9 cellular contexts compared by ENCODE assay signal in the genomic region with DNA sequence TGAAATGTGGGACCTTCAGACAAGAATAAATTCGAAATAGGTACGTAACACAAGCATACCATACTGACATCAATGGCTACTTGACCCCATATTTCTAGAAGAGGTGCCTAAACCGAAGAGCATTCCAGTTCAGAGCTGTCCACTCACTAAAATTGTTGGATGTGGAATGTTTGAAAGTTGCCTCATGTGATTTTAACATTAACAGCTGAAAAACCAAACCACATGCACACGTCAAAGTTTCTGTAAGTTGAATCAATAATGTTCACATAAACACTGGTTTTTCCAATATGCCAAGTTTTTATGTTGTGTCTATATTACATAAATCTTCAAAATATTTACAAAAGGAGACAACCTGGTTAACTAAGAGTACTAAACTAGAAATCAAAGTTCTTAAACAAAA. TPM values are rescaled to one million over a fixed set of nuclear protein-coding genes. Genes with fewer than 3 reads are reported as not detected.
DNase-seq lines count a peak whose midpoint lies in the region; TF ChIP-seq lines count a peak whose summit lies in the region.
"Had no signal": no experiment of that assay in that cellular context is flagged by ENCODE, and none has a peak within 500 bp of the region (broad histone marks: within the 10 kb centered on the region; RNA-seq: fewer than 3 reads in every experiment).

No MANE protein-coding gene starts in this region.

- H2AFZ ChIP-seq in KMS-11 (ENCODE audit: low read depth) = no peak overlapping the region
- H2AFZ ChIP-seq in neural progenitor cell (replicated peaks) = no peak overlapping the region

- H3K36me3 Mint-ChIP-seq in neural progenitor cell = peaks cover 47% of the 10 kb centered on the region

- peaks cover 87% of the 10 kb centered on the region for H3K79me2 ChIP-seq in KMS-11 (ENCODE audit: insufficient read depth, low read depth)
- H3K79me2 ChIP-seq in neural progenitor cell (ENCODE audit: low read depth) = peaks cover 88% of the 10 kb centered on the region

- H3K9me3 ChIP-seq in BLaER1 (no peaks in the 10 kb centered on the region), endocrine pancreas (ENCODE audit: control insufficient read depth, low read length) (no peaks in the 10 kb centered on the region), neural progenitor cell (ENCODE audit: low read depth) (no peaks in the 10 kb centered on the region)

- no peak for TF ChIP-seq CTCF in KMS-11 (conservative IDR thresholded peaks at IDR 0.05; ENCODE audit: low read depth, low read length)
- no peak for TF ChIP-seq CTCF in neural progenitor cell (IDR thresholded peaks at IDR 0.05)

- H3K4me3 ChIP-seq in BLaER1 = peak overlapping the region; percentile 90; the same call in 1 of the 2 replicates
- no peak overlapping the region for H3K4me3 ChIP-seq in KMS-11 (IDR thresholded peaks at IDR 0.05; ENCODE audit: insufficient read depth, low read depth, low read length)
- peak overlapping the region; percentile 100 for H3K4me3 ChIP-seq in endocrine pancreas (ENCODE audit: control insufficient read depth, insufficient read depth, low read length)
- H3K4me3 ChIP-seq in neural progenitor cell = peak overlapping the region; percentile 93

- peaks cover 10% of the 10 kb centered on the region for H3K4me1 Mint-ChIP-seq in neural progenitor cell

- H3K4me1 ChIP-seq in BLaER1 = peaks cover 36% of the 10 kb centered on the region
- peaks cover 60% of the 10 kb centered on the region for H3K4me1 ChIP-seq in KMS-11 (ENCODE audit: low read depth, poor library complexity, severe bottlenecking)
- H3K4me1 ChIP-seq in endocrine pancreas (ENCODE audit: control insufficient read depth, insufficient read depth, low read length) = peaks cover 36% of the 10 kb centered on the region
- peaks cover 34% of the 10 kb centered on the region for H3K4me1 ChIP-seq in neural progenitor cell

- H3K27ac ChIP-seq in BLaER1 (no peak overlapping the region), KMS-11 (peak overlapping the region; percentile 5; the same call in 1 of the 2 replicates), neural progenitor cell (no peak overlapping the region)

- H3K4me3 Mint-ChIP-seq in neural progenitor cell = no peak overlapping the region

- H3K36me3 ChIP-seq in BLaER1 (peaks cover 49% of the 10 kb centered on the region), KMS-11 (ENCODE audit: insufficient read depth) (peaks cover 16% of the 10 kb centered on the region; the same call in 1 of the 2 replicates), endocrine pancreas (ENCODE audit: control insufficient read depth, insufficient read depth, low read length) (no peaks in the 10 kb centered on the region), neural progenitor cell (no peaks in the 10 kb centered on the region)

- DNase-seq in neural progenitor cell (ENCODE audit: low spot score) (no peak), cerebellar nuclear complex (lab: John Stamatoyannopoulos, UW) (no peak), NCI-H69 (lab: John Stamatoyannopoulos, UW) (no peak), NCI-H1694 treated with DMSO at 0.1 percent for 48 hours (lab: John Stamatoyannopoulos, UW) (no peak), cortex of kidney (lab: John Stamatoyannopoulos, UW) (no peak)
- DNase-seq: GF-D8 had no signal

- H3K27ac Mint-ChIP-seq in neural progenitor cell = no peak overlapping the region

- H3K4me2 ChIP-seq in BLaER1 (peak overlapping the region; percentile 84), KMS-11 (peak overlapping the region; percentile 85), neural progenitor cell (peak overlapping the region; percentile 79)

- H3K9ac ChIP-seq in BLaER1 (no peak overlapping the region), KMS-11 (no peak overlapping the region), endocrine pancreas (ENCODE audit: control insufficient read depth, insufficient read depth, low read length) (peak overlapping the region; percentile 56), neural progenitor cell (no peak overlapping the region)

- H3K27me3 ChIP-seq in BLaER1 (no peaks in the 10 kb centered on the region), KMS-11 (ENCODE audit: insufficient read depth, low read depth) (no peaks in the 10 kb centered on the region), endocrine pancreas (ENCODE audit: control insufficient read depth, insufficient read depth, low read length) (no peaks in the 10 kb centered on the region), neural progenitor cell (no peaks in the 10 kb centered on the region)

- H3K27me3 Mint-ChIP-seq in neural progenitor cell (ENCODE audit: insufficient read depth, low read depth) = peaks cover 3% of the 10 kb centered on the region

- H4K20me1 ChIP-seq in BLaER1 (peaks cover 79% of the 10 kb centered on the region), KMS-11 (ENCODE audit: insufficient read depth) (peaks cover 65% of the 10 kb centered on the region), neural progenitor cell (ENCODE audit: low read depth) (peaks cover 75% of the 10 kb centered on the region)

- H3K9me3 Mint-ChIP-seq in neural progenitor cell = peaks cover 31% of the 10 kb centered on the region

- H3F3A ChIP-seq in neural progenitor cell (ENCODE audit: low read depth) = peaks cover 33% of the 10 kb centered on the region

RNA-seq across cellular contexts. Expression of gene UBE2D3, which starts 3.5 kb away (rescaled TPM):
- 472 and 573 TPM in 2 replicates for total RNA-seq in neural progenitor cell (ENCODE audit: low replicate concordance)

RNA-seq across cellular contexts. Expression of gene CISD2, which starts 44.9 kb away (rescaled TPM):
- total RNA-seq in neural progenitor cell (ENCODE audit: low replicate concordance) = 44.0 and 78.6 TPM in 2 replicates
